11 cellular contexts compared by ENCODE assay signal in genomic region chr9:6272229-6272597, GRCh38. TPM values are rescaled to one million over a fixed set of nuclear protein-coding genes. Genes with fewer than 3 reads are reported as not detected.
DNase-seq lines count a peak whose midpoint lies in the region; FAIRE-seq and TF ChIP-seq lines count a peak whose summit lies in the region.
"Had no signal": no experiment of that assay in that cellular context is flagged by ENCODE, and none has a peak within 500 bp of the region (broad histone marks: within the 10 kb centered on the region; RNA-seq: fewer than 3 reads in every experiment).

No MANE protein-coding gene starts in this region.

- H3K9me3 ChIP-seq in GM23248 (ENCODE audit: low read depth) (no peaks in the 10 kb centered on the region), kidney (ENCODE audit: control insufficient read depth in 1 of 2, low read length in 2 of 2) (no peaks in the 10 kb centered on the region)

- FAIRE-seq in kidney (lab: Jason Lieb, UNC): peak; percentile 42
- FAIRE-seq: colon had no signal

- no peaks in the 10 kb centered on the region for H3K27me3 Mint-ChIP-seq in endothelial cell (ENCODE audit: unreplicated experiment)

- no peaks in the 10 kb centered on the region for H3K9me2 ChIP-seq in GM23248 (ENCODE audit: insufficient read depth)

- no peak overlapping the region for H2AFZ ChIP-seq in GM23248

- no peak overlapping the region for H3K4me3 Mint-ChIP-seq in endothelial cell (ENCODE audit: unreplicated experiment)
- H3K4me3 Mint-ChIP-seq: activated T-cell treated with anti-CD3 and anti-CD28 coated beads, Interleukin-2, amount 50 U/mL, for 4 hours had no signal

- no peaks in the 10 kb centered on the region for H3K36me3 Mint-ChIP-seq in endothelial cell (ENCODE audit: low read depth, unreplicated experiment)

- H3K27ac Mint-ChIP-seq in endothelial cell (ENCODE audit: unreplicated experiment): no peak overlapping the region

- H3K79me2 ChIP-seq in GM23248 (ENCODE audit: insufficient read depth): no peaks in the 10 kb centered on the region

- no peak overlapping the region for H3K4me2 ChIP-seq in GM23248 (ENCODE audit: unreplicated experiment)

- H4K20me1 ChIP-seq in GM23248 (ENCODE audit: insufficient read depth): no peaks in the 10 kb centered on the region

- no peak for TF ChIP-seq CTCF in kidney (IDR thresholded peaks at IDR 0.05; ENCODE audit: borderline replicate concordance, extremely low read depth, insufficient read depth)
- no peak for TF ChIP-seq CTCF in endothelial cell (IDR thresholded peaks at IDR 0.05; ENCODE audit: unreplicated experiment)

- H3K4me1 ChIP-seq in GM23248 (ENCODE audit: insufficient read depth) (peaks cover 16% of the 10 kb centered on the region), kidney (ENCODE audit: control insufficient read depth in 1 of 2, insufficient read depth in 1 of 2, low read depth in 1 of 2, low read length in 2 of 2) (no peaks in the 10 kb centered on the region)

- no peak overlapping the region for H3K9ac ChIP-seq in GM23248
- no peak overlapping the region for H3K9ac ChIP-seq in kidney (ENCODE audit: low read length in 2 of 2)

- DNase-seq in GM23248 (peak; percentile 94), dedifferentiated amniotic fluid mesenchymal stem cell (ENCODE audit: extremely low spot score) (peak; percentile 65), kidney (no peak), stromal cell of bone marrow (ENCODE audit: low read depth) (peak; percentile 77), NCI-H748 (lab: John Stamatoyannopoulos, UW; ENCODE audit: unreplicated experiment) (no peak), DMS 273 treated with DMSO at 0.1 percent for 48 hours (lab: John Stamatoyannopoulos, UW) (no peak), endothelial cell (ENCODE audit: low spot score) (no peak)
- no peak for DNase-seq in activated CD4-positive, CD25-positive, alpha-beta regulatory T cell (lab: John Stamatoyannopoulos, UW)
- DNase-seq: activated T-cell treated with anti-CD3 and anti-CD28 coated beads, Interleukin-2, amount 50 U/mL, for 4 hours had no signal

- H3K4me3 ChIP-seq in GM23248 (no peak overlapping the region), kidney (ENCODE audit: low read length in 2 of 2) (no peak overlapping the region)

- H3K4me1 Mint-ChIP-seq in endothelial cell (ENCODE audit: unreplicated experiment): no peaks in the 10 kb centered on the region

- H3K9me3 Mint-ChIP-seq in endothelial cell (ENCODE audit: unreplicated experiment): no peaks in the 10 kb centered on the region
- H3K9me3 Mint-ChIP-seq: activated T-cell treated with anti-CD3 and anti-CD28 coated beads, Interleukin-2, amount 50 U/mL, for 4 hours had no signal

- intact Hi-C loops in kidney (cut with DNase I): no loop called here

- in situ Hi-C loops in GM23248 (cut with MboI): no loop called here

- H3F3A ChIP-seq in GM23248 (ENCODE audit: insufficient read depth): peaks cover 21% of the 10 kb centered on the region; the same call in 1 of the 2 replicates

- no peaks in the 10 kb centered on the region for H3K27me3 ChIP-seq in GM23248 (replicated peaks; ENCODE audit: insufficient read depth)

- H3K36me3 ChIP-seq in GM23248 (ENCODE audit: low read depth): no peaks in the 10 kb centered on the region
- no peaks in the 10 kb centered on the region for H3K36me3 ChIP-seq in kidney (ENCODE audit: control insufficient read depth in 1 of 2, insufficient read depth in 2 of 2, low read length in 2 of 2)

- H3K27ac ChIP-seq in GM23248 (peak overlapping the region; percentile 60), kidney (ENCODE audit: low read depth in 2 of 2, low read length in 2 of 2) (no peak overlapping the region)

RNA-seq across cellular contexts. Expression of gene TPD52L3, which starts 56.0 kb away (rescaled TPM):
- total RNA-seq in GM23248 (2014; rRNA removed; shearing (Covaris generic)): not detected in 2 replicates
- polyA plus RNA-seq in GM23248 (2016; fragmentation: Nextera tagmentation; extraction: Ambion mirVana): not detected in 2 replicates
- not detected for total RNA-seq in kidney
- not detected for polyA plus RNA-seq in kidney (ENCODE audit: insufficient read depth, low read depth, low replicate concordance)
- not detected for total RNA-seq in endothelial cell (ENCODE audit: unreplicated experiment)
- total RNA-seq: activated T-cell treated with anti-CD3 and anti-CD28 coated beads, Interleukin-2, amount 50 U/mL, for 4 hours; pulmonary artery endothelial cell had no signal

RNA-seq across cellular contexts. Expression of gene IL33, which starts 56.6 kb away (rescaled TPM):
- 3.8 and 4.7 TPM in 2 replicates for total RNA-seq in GM23248 (2014; rRNA removed; shearing (Covaris generic))
- polyA plus RNA-seq in GM23248 (2016; fragmentation: Nextera tagmentation; extraction: Ambion mirVana) (2.2 and 2.9 TPM in 2 replicates), kidney (ENCODE audit: insufficient read depth, low read depth, low replicate concordance) (3.7 TPM)
- total RNA-seq in kidney (22.7 TPM), endothelial cell (ENCODE audit: unreplicated experiment) (0.31 TPM)
- total RNA-seq: activated T-cell treated with anti-CD3 and anti-CD28 coated beads, Interleukin-2, amount 50 U/mL, for 4 hours had no signal

Comparison
In these comparisons a context has a peak if more than half of its experiments do, and no peak if none do; other contexts are left out.
1. DNase-seq: peak in GM23248 (single experiment), dedifferentiated amniotic fluid mesenchymal stem cell (single experiment) and stromal cell of bone marrow (single experiment); none in kidney (single experiment), NCI-H748 (single experiment), activated CD4-positive, CD25-positive, alpha-beta regulatory T cell (0 of 4), DMS 273 treated with DMSO at 0.1 percent for 48 hours (single experiment) and endothelial cell (single experiment).